ENCODE assay signal across 26 cellular contexts in genomic region chr13:112634102-112634501, GRCh38.
"Had no signal": no experiment of that assay in that cellular context is flagged by ENCODE, and none has a peak within 500 bp of the region (broad histone marks: within the 10 kb centered on the region; RNA-seq: fewer than 3 reads in every experiment).

No MANE protein-coding gene starts in this region.

- H3K4me1 ChIP-seq: breast epithelium had no signal

- H3K4me1 Mint-ChIP-seq: activated naive CD4-positive, alpha-beta T cell treated with anti-CD3 and anti-CD28 coated beads, Interleukin-2, amount 50 U/mL, for 24 hours; activated T-helper 17 cell treated with anti-CD3 and anti-CD28 coated beads, Interleukin-2, amount 50 U/mL, for 72 hours had no signal

- H3K36me3 ChIP-seq: breast epithelium, SJSA1 had no signal

- H3K9me3 ChIP-seq: breast epithelium, SJSA1 had no signal

- H3K36me3 Mint-ChIP-seq: activated naive CD4-positive, alpha-beta T cell treated with anti-CD3 and anti-CD28 coated beads, Interleukin-2, amount 50 U/mL, for 24 hours; WTC11 had no signal

- DNase-seq: activated CD4-positive, alpha-beta T cell treated with anti-CD3 and anti-CD28 coated beads for 48 hours; activated CD4-positive, alpha-beta T cell treated with anti-CD3 and anti-CD28 coated beads, Interleukin-2, amount 50 U/mL, for 4 hours; activated CD4-positive, CD25-positive, alpha-beta regulatory T cell treated with anti-CD3 and anti-CD28 coated beads, Interleukin-2, amount 50 U/mL, for 72 hours; activated CD8-positive, alpha-beta T cell treated with anti-CD3 and anti-CD28 coated beads, Interleukin-2, amount 10 ng/mL, durations not matched to agents 7 days and 5 days; activated T-cell treated with anti-CD3 and anti-CD28 coated beads, Interleukin-2, amount 50 U/mL, for 48 hours; aorta; central memory CD4-positive, alpha-beta T cell; KG1; NCI-H1092; NCI-H1417; NCI-H1930; NCI-H2107; NCI-H2171 treated with DMSO at 0.1 percent for 48 hours; NCI-H510A treated with DMSO at 0.1 percent for 48 hours; NCI-H69; NK-92 treated with Interleukin-12 subunit alpha and Interleukin-12 subunit beta, amount 100 ng/mL, for 24 hours; OCI-M1; SHP77 had no signal

- H3K4me3 ChIP-seq: breast epithelium, SJSA1 had no signal

- H3K4me3 Mint-ChIP-seq: activated CD8-positive, alpha-beta T cell treated with anti-CD3 and anti-CD28 coated beads, Interleukin-2, amount 10 ng/mL, durations not matched to agents 7 days and 5 days; activated naive CD4-positive, alpha-beta T cell treated with anti-CD3 and anti-CD28 coated beads, Interleukin-2, amount 50 U/mL, for 24 hours; activated T-helper 17 cell treated with anti-CD3 and anti-CD28 coated beads, Interleukin-2, amount 50 U/mL, for 72 hours; T-helper 1 cell treated with Interleukin-12 subunit alpha and Interleukin-12 subunit beta and Interleukin-4 antibody, amounts not matched to agents 30 μg/mL and 1 μg/mL, for 36 hours; WTC11 had no signal

- H3K27ac Mint-ChIP-seq: activated CD8-positive, alpha-beta T cell treated with anti-CD3 and anti-CD28 coated beads, Interleukin-2, amount 10 ng/mL, durations not matched to agents 7 days and 5 days; activated naive CD4-positive, alpha-beta T cell treated with anti-CD3 and anti-CD28 coated beads, Interleukin-2, amount 50 U/mL, for 24 hours; activated T-helper 17 cell treated with anti-CD3 and anti-CD28 coated beads, Interleukin-2, amount 50 U/mL, for 72 hours; T-helper 1 cell treated with Interleukin-12 subunit alpha and Interleukin-12 subunit beta and Interleukin-4 antibody, amounts not matched to agents 30 μg/mL and 1 μg/mL, for 36 hours; WTC11 had no signal

- H3K9me3 Mint-ChIP-seq: activated naive CD4-positive, alpha-beta T cell treated with anti-CD3 and anti-CD28 coated beads, Interleukin-2, amount 50 U/mL, for 24 hours; activated T-helper 17 cell treated with anti-CD3 and anti-CD28 coated beads, Interleukin-2, amount 50 U/mL, for 72 hours; T-helper 1 cell treated with Interleukin-12 subunit alpha and Interleukin-12 subunit beta and Interleukin-4 antibody, amounts not matched to agents 30 μg/mL and 1 μg/mL, for 36 hours; WTC11 had no signal

- H3K27ac ChIP-seq: breast epithelium, RWPE1, SJSA1 had no signal

- ATAC-seq: activated CD8-positive, alpha-beta T cell treated with anti-CD3 and anti-CD28 coated beads, Interleukin-2, amount 10 ng/mL, durations not matched to agents 7 days and 5 days; activated T-helper 17 cell treated with anti-CD3 and anti-CD28 coated beads, Interleukin-2, amount 50 U/mL, for 72 hours; Panc1; WTC11 had no signal
